8 cellular contexts compared by ENCODE assay signal in genomic region chr6:141483561-141484061, GRCh38.
DNase-seq lines count a peak whose midpoint lies in the region; ATAC-seq and TF ChIP-seq lines count a peak whose summit lies in the region.

No MANE protein-coding gene starts in this region.

- H3K4me3 ChIP-seq in breast epithelium (peak overlapping the region; percentile 14 to 55 (median 38)), mesodermal cell (ENCODE audit: extremely low read depth, insufficient read depth, low read length, poor library complexity, severe bottlenecking) (no peak overlapping the region)

- TF ChIP-seq POLR2A in breast epithelium (IDR thresholded peaks at IDR 0.05): no peak

- no peak for TF ChIP-seq CTCF in breast epithelium (IDR thresholded peaks at IDR 0.05)

- H3K9me3 Mint-ChIP-seq in stimulated activated effector memory CD8-positive, alpha-beta T cell treated with anti-CD3 and anti-CD28 coated beads, Interleukin-12 subunit alpha, Interleukin-12 subunit beta, amount 100 ng/mL, for 72 hours: no peaks in the 10 kb centered on the region

- WGBS in mesodermal cell (ENCODE audit: insufficient coverage in 2 of 2), 2 experiments: 61% methylated on average over 2 of the region's 5 CpGs; no CpG with 5 or more reads in 1 of the 2 experiments

- intact Hi-C loops in breast epithelium (cut with DNase I; ENCODE audit: low total_unique reads): loop anchor here (5.0 kb wide), 1 partner anchor 871 kb away; no protein-coding TSS in a partner anchor

- peak overlapping the region; percentile 75 for H3K4me3 Mint-ChIP-seq in stimulated activated effector memory CD8-positive, alpha-beta T cell treated with anti-CD3 and anti-CD28 coated beads, Interleukin-12 subunit alpha, Interleukin-12 subunit beta, amount 100 ng/mL, for 72 hours

- no peaks in the 10 kb centered on the region for H3K27me3 ChIP-seq in breast epithelium

- H3K9me3 ChIP-seq in breast epithelium (no peaks in the 10 kb centered on the region), mesodermal cell (ENCODE audit: control insufficient read depth, low read length) (no peaks in the 10 kb centered on the region)

- no peaks in the 10 kb centered on the region for H3K4me1 ChIP-seq in breast epithelium
- no peaks in the 10 kb centered on the region for H3K4me1 ChIP-seq in mesodermal cell (ENCODE audit: control insufficient read depth, insufficient read depth, low read length, poor library complexity, severe bottlenecking)

- H3K27ac ChIP-seq in breast epithelium (peak overlapping the region; percentile 27 to 45), mesodermal cell (ENCODE audit: low read depth, low read length, severe bottlenecking) (peak overlapping the region; percentile 31)

- ATAC-seq in GM21723 (IDR thresholded peaks at IDR 0.05; ENCODE audit: unreplicated experiment): peak; percentile 92
- peak; percentile 100 for ATAC-seq in stimulated activated effector memory CD8-positive, alpha-beta T cell treated with anti-CD3 and anti-CD28 coated beads, Interleukin-12 subunit alpha, Interleukin-12 subunit beta, amount 100 ng/mL, for 72 hours

- DNase-seq in ELR (ENCODE audit: low read depth) (peak; percentile 89), LHCN-M2 (ENCODE audit: low read depth) (peak; percentile 96), T-helper 1 cell (peak in 4 of 5 donors; percentile 15 to 92 (median 30)), breast epithelium (ENCODE audit: low spot score in 2 of 2) (no peak), NCI-H524 treated with DMSO at 0.1 percent for 48 hours (lab: John Stamatoyannopoulos, UW) (no peak)
- peak in 1 of 2 donors; percentile 55 for DNase-seq in stimulated activated effector memory CD8-positive, alpha-beta T cell treated with anti-CD3 and anti-CD28 coated beads, Interleukin-12 subunit alpha, Interleukin-12 subunit beta, amount 100 ng/mL, for 72 hours (ENCODE audit: low spot score in 2 of 2)

- peaks cover 4% of the 10 kb centered on the region for H3K36me3 Mint-ChIP-seq in stimulated activated effector memory CD8-positive, alpha-beta T cell treated with anti-CD3 and anti-CD28 coated beads, Interleukin-12 subunit alpha, Interleukin-12 subunit beta, amount 100 ng/mL, for 72 hours

- H3K27ac Mint-ChIP-seq in stimulated activated effector memory CD8-positive, alpha-beta T cell treated with anti-CD3 and anti-CD28 coated beads, Interleukin-12 subunit alpha, Interleukin-12 subunit beta, amount 100 ng/mL, for 72 hours: peak overlapping the region; percentile 95

- H3K36me3 ChIP-seq in breast epithelium (no peaks in the 10 kb centered on the region), mesodermal cell (ENCODE audit: control insufficient read depth, insufficient read depth, low read length) (no peaks in the 10 kb centered on the region)

- peaks cover 19% of the 10 kb centered on the region for H3K4me1 Mint-ChIP-seq in stimulated activated effector memory CD8-positive, alpha-beta T cell treated with anti-CD3 and anti-CD28 coated beads, Interleukin-12 subunit alpha, Interleukin-12 subunit beta, amount 100 ng/mL, for 72 hours

Comparison
In these comparisons a context has a peak if more than half of its experiments do, and no peak if none do; other contexts are left out.
1. DNase-seq: peak in ELR (single experiment), LHCN-M2 (single experiment) and T-helper 1 cell (4 of 5); none in breast epithelium (0 of 2) and NCI-H524 treated with DMSO at 0.1 percent for 48 hours (single experiment).